23 cellular contexts compared by ENCODE assay signal in the genomic region with DNA sequence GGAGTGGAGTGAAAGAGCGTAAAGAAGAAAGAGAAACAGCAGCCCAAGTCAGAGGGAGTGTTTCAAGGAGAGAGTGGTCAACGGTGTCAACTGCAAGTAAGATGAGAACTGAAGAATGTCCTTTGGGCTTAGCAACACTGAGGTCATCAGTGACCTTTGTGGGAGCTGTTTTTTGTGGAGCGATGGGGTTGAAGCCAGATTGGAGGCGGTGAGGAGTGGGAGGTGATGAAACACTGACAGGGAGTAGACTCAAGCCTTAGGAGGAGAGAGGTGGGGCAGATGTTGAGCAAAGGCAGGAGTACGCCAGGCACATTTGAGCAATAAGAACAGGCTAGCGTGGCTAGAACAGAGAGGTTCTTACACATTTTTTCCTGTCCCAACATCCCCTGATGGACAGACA.
DNase-seq lines count a peak whose midpoint lies in the region; ATAC-seq, FAIRE-seq and TF ChIP-seq lines count a peak whose summit lies in the region.
"Had no signal": no experiment of that assay in that cellular context is flagged by ENCODE, and none has a peak within 500 bp of the region (broad histone marks: within the 10 kb centered on the region; RNA-seq: fewer than 3 reads in every experiment).

No MANE protein-coding gene starts in this region.

- CTCF ChIA-PET in HEK293 (lab: Yijun Ruan, JAX): interaction anchor here (0.8 kb wide), 1 partner anchor 30 kb away, joined by 3 read pairs; no protein-coding TSS in a partner anchor

- intact Hi-C loops in left ventricle myocardium superior (cut with micrococcal nuclease): no loop called here

- DNase-seq in astrocyte (ENCODE audit: low read depth) (no peak), left ventricle myocardium superior (no peak), trophoblast cell (no peak), NCI-H187 treated with DMSO at 0.1 percent for 48 hours (lab: John Stamatoyannopoulos, UW) (no peak)
- no peak for DNase-seq in T-helper 2 cell treated with Interferon-gamma antibody and Interleukin-4, amounts not matched to agents 5 μg/mL and 100 μg/mL, for 36 hours (ENCODE audit: low spot score)
- DNase-seq: ACHN; AML-193; Caco-2; CD4-positive, alpha-beta T cell; DMS153; DMS79; GDM1; H9; IMR-90 had no signal

- TF ChIP-seq CTCF in HEK293 (tag by site-specific recombination; IDR thresholded peaks at IDR 0.05): no peak
- TF ChIP-seq CTCF in astrocyte (IDR thresholded peaks at IDR 0.05; ENCODE audit: insufficient read depth, low read depth, low read length): no peak

- no peak overlapping the region for H4K12ac ChIP-seq in trophoblast cell (ENCODE audit: low read depth, low read length)

- H3K36me3 ChIP-seq in HEK293 (ENCODE audit: control insufficient read depth in 2 of 2, insufficient read depth in 1 of 2, low read length in 2 of 2): no peaks in the 10 kb centered on the region
- H3K36me3 ChIP-seq in astrocyte (ENCODE audit: insufficient read depth, low read length): no peaks in the 10 kb centered on the region
- H3K36me3 ChIP-seq in trophoblast cell (ENCODE audit: control insufficient read depth in 1 of 2, insufficient read depth in 2 of 2, low read length in 2 of 2): no peaks in the 10 kb centered on the region

- no peak for FAIRE-seq in astrocyte (lab: Jason Lieb, UNC)
- FAIRE-seq: A204.1, D721Med, GM12892, GM18507, H1, K562 had no signal

- H4K20me1 ChIP-seq in astrocyte (ENCODE audit: insufficient read depth, low read length): no peaks in the 10 kb centered on the region

- H3K27me3 Mint-ChIP-seq in astrocyte (ENCODE audit: low read depth, unreplicated experiment): peaks cover 25% of the 10 kb centered on the region
- H3K27me3 Mint-ChIP-seq in T-helper 2 cell treated with Interferon-gamma antibody and Interleukin-4, amounts not matched to agents 5 μg/mL and 100 μg/mL, for 36 hours (ENCODE audit: low read depth): peaks cover 7% of the 10 kb centered on the region

- no peak overlapping the region for H3K14ac ChIP-seq in trophoblast cell (ENCODE audit: low read length)

- POLR2A ChIA-PET in HEK293 (lab: Yijun Ruan, JAX): no interaction called here

- H3K18ac ChIP-seq in trophoblast cell (ENCODE audit: low read length): no peak overlapping the region

- no peaks in the 10 kb centered on the region for H3K79me2 ChIP-seq in astrocyte (ENCODE audit: insufficient read depth, low read length)
- no peaks in the 10 kb centered on the region for H3K79me2 ChIP-seq in trophoblast cell (ENCODE audit: control insufficient read depth, insufficient read depth, low read length, poor library complexity)

- H4K8ac ChIP-seq in trophoblast cell (ENCODE audit: low read depth, low read length): no peak overlapping the region

- H4K91ac ChIP-seq in trophoblast cell (ENCODE audit: low read depth, low read length): no peak overlapping the region

- no peak overlapping the region for H2BK120ac ChIP-seq in trophoblast cell (ENCODE audit: insufficient read depth, low read length, poor library complexity)

- H3K4me3 ChIP-seq in HEK293 (ENCODE audit: low read depth, low read length) (no peak overlapping the region), astrocyte (ENCODE audit: insufficient read depth, low read depth, low read length) (no peak overlapping the region), trophoblast cell (ENCODE audit: low read depth, low read length) (peak overlapping the region; percentile 3)
- H3K4me3 ChIP-seq: K562 had no signal

- H3K4me3 Mint-ChIP-seq in astrocyte (ENCODE audit: unreplicated experiment): no peak overlapping the region
- H3K4me3 Mint-ChIP-seq in T-helper 2 cell treated with Interferon-gamma antibody and Interleukin-4, amounts not matched to agents 5 μg/mL and 100 μg/mL, for 36 hours: no peak overlapping the region
- H3K4me3 Mint-ChIP-seq: CD4-positive, alpha-beta T cell; H9 had no signal

- H3K27ac ChIP-seq in HEK293 (ENCODE audit: extremely low read depth, low read depth, low read length): no peak overlapping the region
- H3K27ac ChIP-seq in astrocyte (ENCODE audit: low read depth, low read length): no peak overlapping the region
- H3K27ac ChIP-seq in trophoblast cell (ENCODE audit: low read depth, low read length): no peak overlapping the region
- H3K27ac ChIP-seq: C4-2B had no signal

- no peak overlapping the region for H3K4ac ChIP-seq in trophoblast cell (ENCODE audit: low read depth, low read length)

- H3K27me3 ChIP-seq in astrocyte (ENCODE audit: insufficient read depth, low read length) (no peaks in the 10 kb centered on the region), trophoblast cell (ENCODE audit: insufficient read depth, low read length) (no peaks in the 10 kb centered on the region)

- ATAC-seq in left ventricle myocardium superior: peak; percentile 83
- ATAC-seq in GM21515 (IDR thresholded peaks at IDR 0.05; ENCODE audit: unreplicated experiment): no peak
- ATAC-seq: K562 had no signal

- H3K27ac Mint-ChIP-seq in astrocyte (ENCODE audit: unreplicated experiment): peak overlapping the region; percentile 5
- no peak overlapping the region for H3K27ac Mint-ChIP-seq in T-helper 2 cell treated with Interferon-gamma antibody and Interleukin-4, amounts not matched to agents 5 μg/mL and 100 μg/mL, for 36 hours
- H3K27ac Mint-ChIP-seq: CD4-positive, alpha-beta T cell; H9 had no signal

- H3K4me2 ChIP-seq in astrocyte (ENCODE audit: low read length) (no peak overlapping the region), trophoblast cell (ENCODE audit: low read length) (no peak overlapping the region)

- H3K4me1 Mint-ChIP-seq in astrocyte (ENCODE audit: low read depth, unreplicated experiment): no peaks in the 10 kb centered on the region
- H3K4me1 Mint-ChIP-seq in T-helper 2 cell treated with Interferon-gamma antibody and Interleukin-4, amounts not matched to agents 5 μg/mL and 100 μg/mL, for 36 hours (ENCODE audit: low read depth): no peaks in the 10 kb centered on the region
- H3K4me1 Mint-ChIP-seq: H9 had no signal

- no peak overlapping the region for H2BK5ac ChIP-seq in trophoblast cell (ENCODE audit: low read depth, low read length, poor library complexity)

- H3K9ac ChIP-seq in astrocyte (ENCODE audit: low read length) (no peak overlapping the region), trophoblast cell (ENCODE audit: low read length) (no peak overlapping the region)

- H2AK5ac ChIP-seq in trophoblast cell (ENCODE audit: low read length): no peak overlapping the region

- H3K9me3 Mint-ChIP-seq in astrocyte (ENCODE audit: unreplicated experiment): peaks cover 11% of the 10 kb centered on the region
- H3K9me3 Mint-ChIP-seq in T-helper 2 cell treated with Interferon-gamma antibody and Interleukin-4, amounts not matched to agents 5 μg/mL and 100 μg/mL, for 36 hours: no peaks in the 10 kb centered on the region
- H3K9me3 Mint-ChIP-seq: CD4-positive, alpha-beta T cell had no signal

- no peaks in the 10 kb centered on the region for H3K79me1 ChIP-seq in trophoblast cell (ENCODE audit: low read length)

- H3K4me1 ChIP-seq in HEK293 (ENCODE audit: control insufficient read depth, insufficient read depth, low read length): no peaks in the 10 kb centered on the region
- H3K4me1 ChIP-seq in astrocyte (ENCODE audit: insufficient read depth, low read length): no peaks in the 10 kb centered on the region
- peaks cover 5 to 6% of the 10 kb centered on the region in 2 experiments for H3K4me1 ChIP-seq in trophoblast cell (ENCODE audit: control insufficient read depth in 1 of 2, insufficient read depth in 2 of 2, low read length in 2 of 2)
- H3K4me1 ChIP-seq: Caco-2 had no signal

- H3K23ac ChIP-seq in trophoblast cell (ENCODE audit: low read length): no peak overlapping the region

- H3K9me3 ChIP-seq in HEK293 (ENCODE audit: control insufficient read depth, insufficient read depth, low read depth, low read length) (no peaks in the 10 kb centered on the region), astrocyte (ENCODE audit: insufficient read depth, low read depth, low read length) (no peaks in the 10 kb centered on the region), trophoblast cell (ENCODE audit: insufficient read depth, low read depth, low read length) (peaks cover 2% of the 10 kb centered on the region)
- H3K9me3 ChIP-seq: Caco-2 had no signal

- H3K36me3 Mint-ChIP-seq in astrocyte (ENCODE audit: low read depth, unreplicated experiment): no peaks in the 10 kb centered on the region
- no peaks in the 10 kb centered on the region for H3K36me3 Mint-ChIP-seq in T-helper 2 cell treated with Interferon-gamma antibody and Interleukin-4, amounts not matched to agents 5 μg/mL and 100 μg/mL, for 36 hours (ENCODE audit: low read depth)

- H2BK12ac ChIP-seq in trophoblast cell (ENCODE audit: low read length): no peak overlapping the region

- H2AFZ ChIP-seq in astrocyte (ENCODE audit: low read depth, low read length) (no peak overlapping the region), trophoblast cell (ENCODE audit: insufficient read depth, low read length, poor library complexity) (no peak overlapping the region)

- WGBS in trophoblast cell (ENCODE audit: extremely low coverage, insufficient coverage, insufficient read length): no CpG with 5 or more reads among the region's 6 CpGs

TF ChIP-seq in HEK293, 187 proteins besides CTCF, POLR2A, EP300 and RAD21:
- peak; percentile 40 for TF ChIP-seq ZFHX2 (tag by site-specific recombination; conservative IDR thresholded peaks at IDR 0.05)
- no peak for TF ChIP-seq ZNF621 (tag by site-specific recombination; IDR thresholded peaks at IDR 0.05)
- peak; percentile 72 for TF ChIP-seq EGR2 (tag by site-specific recombination; IDR thresholded peaks at IDR 0.05; ENCODE audit: low read depth)
